ENCODE assay signal across 13 cellular contexts in genomic region chr10:123858039-123858740, GRCh38. TPM values are rescaled to one million over a fixed set of nuclear protein-coding genes. Genes with fewer than 3 reads are reported as not detected.
DNase-seq lines count a peak whose midpoint lies in the region; ATAC-seq and TF ChIP-seq lines count a peak whose summit lies in the region.
"Had no signal": no experiment of that assay in that cellular context is flagged by ENCODE, and none has a peak within 500 bp of the region (broad histone marks: within the 10 kb centered on the region; RNA-seq: fewer than 3 reads in every experiment).

No MANE protein-coding gene starts in this region.

- H3K27me3 ChIP-seq in foreskin keratinocyte (no peaks in the 10 kb centered on the region), stomach smooth muscle (ENCODE audit: control insufficient read depth in 1 of 2, insufficient read depth in 2 of 2, low read length in 2 of 2) (no peaks in the 10 kb centered on the region)

- no peak for TF ChIP-seq POLR2A in GM18505 (IDR thresholded peaks at IDR 0.05; ENCODE audit: borderline replicate concordance, extremely low read depth, insufficient read depth, insufficient read length)

- no peaks in the 10 kb centered on the region for H3K9me3 ChIP-seq in stomach smooth muscle (ENCODE audit: control insufficient read depth in 2 of 2, low read length in 2 of 2)

- peak overlapping the region in 1 of 2 donors; percentile 23 for H3K4me3 ChIP-seq in stomach smooth muscle (ENCODE audit: low read length in 2 of 2)

- peaks cover 6 to 18% of the 10 kb centered on the region in 2 donors for H3K36me3 ChIP-seq in stomach smooth muscle (ENCODE audit: control insufficient read depth in 2 of 2, insufficient read depth in 2 of 2, low read length in 2 of 2)

- no peak overlapping the region for H3K27ac ChIP-seq in foreskin keratinocyte
- H3K27ac ChIP-seq in stomach smooth muscle (ENCODE audit: low read length), result peak overlapping the region; percentile 99

- DNase-seq in DMS53 (lab: John Stamatoyannopoulos, UW) (peak; percentile 6), DMS53 treated with DMSO at 0.1 percent for 48 hours (lab: John Stamatoyannopoulos, UW; ENCODE audit: unreplicated experiment) (no peak), NCI-H82 treated with DMSO at 0.1 percent for 48 hours (lab: John Stamatoyannopoulos, UW; ENCODE audit: unreplicated experiment) (peak; percentile 6), foreskin keratinocyte (peak; percentile 28 to 47)
- DNase-seq: 8988T; NCI-H146; stimulated activated naive CD4-positive, alpha-beta T cell treated with Interleukin-2 at 50 U/mL for 16 hours had no signal

- ATAC-seq in foreskin keratinocyte, result peak; percentile 85
- ATAC-seq in GM21390 (IDR thresholded peaks at IDR 0.05; ENCODE audit: unreplicated experiment), result no peak
- ATAC-seq in GM21360 (IDR thresholded peaks at IDR 0.05; ENCODE audit: unreplicated experiment), result no peak
- no peak for ATAC-seq in GM18505 (IDR thresholded peaks at IDR 0.05; ENCODE audit: unreplicated experiment)
- ATAC-seq: natural killer cell treated with Interleukin-12 subunit alpha and Interleukin-12 subunit beta and Interleukin-15 and Interleukin-18, amount 100 ng/mL, for 72 hours; Right ventricle myocardium inferior had no signal

- H3K4me1 ChIP-seq in foreskin keratinocyte, result no peaks in the 10 kb centered on the region
- H3K4me1 ChIP-seq in stomach smooth muscle (ENCODE audit: control insufficient read depth, insufficient read depth, low read length), result peaks cover 80% of the 10 kb centered on the region

- no peak for TF ChIP-seq CTCF in foreskin keratinocyte (conservative IDR thresholded peaks at IDR 0.05)

- peak overlapping the region in 1 of 2 donors; percentile 7 for H3K9ac ChIP-seq in stomach smooth muscle (ENCODE audit: low read length in 2 of 2)

RNA-seq across cellular contexts. Expression of gene CPXM2, which starts 33.4 kb away (rescaled TPM):
- not detected in 2 replicates for total RNA-seq in foreskin keratinocyte
- not detected in 2 replicates for polyA plus RNA-seq in foreskin keratinocyte
- total RNA-seq: natural killer cell treated with Interleukin-12 subunit alpha and Interleukin-12 subunit beta and Interleukin-15 and Interleukin-18, amount 100 ng/mL, for 72 hours had no signal
